In the genomic region with DNA sequence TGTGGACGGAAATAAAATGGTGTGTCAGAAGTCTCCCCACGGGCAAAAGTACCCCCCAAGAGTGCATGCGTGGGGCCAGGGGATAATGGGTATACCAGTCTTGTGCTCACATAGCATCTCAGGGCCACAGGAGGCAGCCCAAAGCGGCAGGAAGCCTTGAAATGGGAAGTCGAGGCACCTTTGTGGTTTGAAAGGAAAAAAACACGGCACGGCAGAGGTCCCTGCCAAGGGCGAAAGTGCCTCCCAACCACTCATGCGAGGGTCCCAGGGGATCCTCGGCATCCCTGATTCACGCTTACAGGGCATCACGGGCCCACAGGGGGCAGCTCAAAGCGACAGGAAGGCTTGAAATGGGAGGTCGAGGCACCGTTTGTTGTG, we compare ENCODE assay signal across 15 cellular contexts.
"Had no signal": no experiment of that assay in that cellular context is flagged by ENCODE, and none has a peak within 500 bp of the region (broad histone marks: within the 10 kb centered on the region; RNA-seq: fewer than 3 reads in every experiment).

No MANE protein-coding gene starts in this region.

- H3K36me3 Mint-ChIP-seq: immature natural killer cell, type B pancreatic cell had no signal

- H3K4me3 Mint-ChIP-seq: immature natural killer cell; naive thymus-derived CD8-positive, alpha-beta T cell; type B pancreatic cell had no signal

- H3K36me3 ChIP-seq: neutrophil, right atrium auricular region, suprapubic skin, thyroid gland had no signal

- H3K9me3 Mint-ChIP-seq: type B pancreatic cell had no signal

- H3K27me3 ChIP-seq: neutrophil, right atrium auricular region, suprapubic skin, thyroid gland had no signal

- H3K9me3 ChIP-seq: thyroid gland had no signal

- ATAC-seq: esophagus mucosa; left colon; mucosa of descending colon; naive thymus-derived CD8-positive, alpha-beta T cell had no signal

- H3K27ac Mint-ChIP-seq: immature natural killer cell; naive thymus-derived CD8-positive, alpha-beta T cell; type B pancreatic cell had no signal

- H3K27ac ChIP-seq: neutrophil, right atrium auricular region, suprapubic skin, thyroid gland had no signal

- DNase-seq: cortex of kidney; effector memory CD4-positive, alpha-beta T cell; immature natural killer cell; left colon; small intestine; stimulated activated CD4-positive, alpha-beta T cell treated with anti-CD3 and anti-CD28 coated beads, Interleukin-2, amount 100 ng/mL, for 48 hours; stimulated activated naive CD4-positive, alpha-beta T cell treated with Interleukin-2 at 50 U/mL for 16 hours; thyroid gland had no signal

- H3K4me1 ChIP-seq: right atrium auricular region, suprapubic skin, thyroid gland had no signal

- H3K27me3 Mint-ChIP-seq: type B pancreatic cell had no signal

- H3K4me1 Mint-ChIP-seq: immature natural killer cell had no signal

- H3K4me3 ChIP-seq: mucosa of descending colon, right atrium auricular region, suprapubic skin, thyroid gland had no signal
